ENCODE assay signal across 12 cellular contexts in genomic region chr14:49966304-49966809, GRCh38.
A peak's percentile ranks its signal among the peaks of the same experiment; 100 is the strongest.
DNase-seq lines count a peak whose midpoint lies in the region; TF ChIP-seq lines count a peak whose summit lies in the region.
"Had no signal": no experiment of that assay in that cellular context is flagged by ENCODE, and none has a peak within 500 bp of the region (broad histone marks: within the 10 kb centered on the region; RNA-seq: fewer than 3 reads in every experiment).

No MANE protein-coding gene starts in this region.

- H3K4me3 ChIP-seq in GM23248 (no peak overlapping the region), SJSA1 (no peak overlapping the region), hepatocyte (no peak overlapping the region), osteoblast (ENCODE audit: insufficient read depth, low read length) (no peak overlapping the region), spleen (no peak overlapping the region)

- no peak for TF ChIP-seq POLR2A in spleen (IDR thresholded peaks at IDR 0.05)

- H3K4me1 ChIP-seq in GM23248 (ENCODE audit: insufficient read depth) (peaks cover 35% of the 10 kb centered on the region), SJSA1 (replicated peaks) (peaks cover 37% of the 10 kb centered on the region), hepatocyte (ENCODE audit: insufficient read depth) (peaks cover 37% of the 10 kb centered on the region), osteoblast (ENCODE audit: insufficient read depth, low read length) (peaks cover 16% of the 10 kb centered on the region), spleen (peaks cover 9 to 52% (median 40%) of the 10 kb centered on the region in 6 donors)

- 28 to 29% methylated on average over 4 of the region's 4 CpGs for WGBS in GM23248 (ENCODE audit: low coverage in 1 of 2, low lambda C conversion rate in 2 of 2, missing lambda C conversion rate in 2 of 2), 2 experiments
- 30% methylated on average over 4 of the region's 4 CpGs for WGBS in hepatocyte (ENCODE audit: low lambda C conversion rate, missing lambda C conversion rate)
- 48 to 62% (median 59%) methylated on average over 4 of the region's 4 CpGs for WGBS in spleen, 5 donors

- in situ Hi-C loops in GM23248 (cut with MboI), result no loop called here

- no peak overlapping the region for H3K27ac ChIP-seq in GM23248
- H3K27ac ChIP-seq in SJSA1, result peak overlapping the region; percentile 31
- H3K27ac ChIP-seq in hepatocyte, result peak overlapping the region; percentile 89
- H3K27ac ChIP-seq in osteoblast (ENCODE audit: low read depth, low read length), result no peak overlapping the region
- peak overlapping the region in 3 of 8 donors; percentile 13 to 30 (median 18) for H3K27ac ChIP-seq in spleen

- H2AFZ ChIP-seq in GM23248 (peak overlapping the region; percentile 75), hepatocyte (peak overlapping the region; percentile 31), osteoblast (ENCODE audit: low read length) (peak overlapping the region; percentile 80)

- 0 out of 2 replicates have a peak overlapping the region, but pooled peaks have one; percentile 1 for H3K9ac ChIP-seq in GM23248

- H3F3A ChIP-seq in GM23248 (ENCODE audit: insufficient read depth), result peaks cover 7% of the 10 kb centered on the region; the same call in 1 of the 2 replicates

- intact Hi-C loops in spleen (cut with DNase I; ENCODE audit: low total_unique reads), result no loop called here

- H3K79me2 ChIP-seq in GM23248 (ENCODE audit: insufficient read depth), result no peaks in the 10 kb centered on the region
- no peaks in the 10 kb centered on the region for H3K79me2 ChIP-seq in hepatocyte
- H3K79me2 ChIP-seq in osteoblast (ENCODE audit: insufficient read depth, low read length), result no peaks in the 10 kb centered on the region

- no peaks in the 10 kb centered on the region for H3K9me2 ChIP-seq in GM23248 (ENCODE audit: insufficient read depth)
- no peaks in the 10 kb centered on the region for H3K9me2 ChIP-seq in hepatocyte (replicated peaks; ENCODE audit: insufficient read depth)

- DNase-seq in GM23248 (peak; percentile 57), SJSA1 (ENCODE audit: low read depth in 1 of 2, low spot score in 2 of 2) (no peak), hepatocyte (ENCODE audit: low spot score) (peak; percentile 76), osteoblast (ENCODE audit: insufficient read length, low spot score, missing footprints) (peak; percentile 11), NCI-H510A (lab: John Stamatoyannopoulos, UW) (no peak), spleen (no peak), NCI-H524 treated with DMSO at 0.1 percent for 48 hours (lab: John Stamatoyannopoulos, UW) (no peak)
- DNase-seq in activated naive CD4-positive, alpha-beta T cell treated with Interleukin-2 at 50 U/mL for 16 hours, result no peak
- DNase-seq: CD8-positive, alpha-beta T cell; left ventricle myocardium superior; NCI-H187; stimulated activated CD4-positive, alpha-beta T cell treated with anti-CD3 and anti-CD28 coated beads, Interleukin-2, amount 100 ng/mL, for 48 hours had no signal

- TF ChIP-seq CTCF in hepatocyte (IDR thresholded peaks at IDR 0.05; ENCODE audit: poor library complexity) (no peak), osteoblast (IDR thresholded peaks at IDR 0.05; ENCODE audit: extremely low read depth, low read depth, low read length) (no peak), spleen (IDR thresholded peaks at IDR 0.05 in 8 of 11, conservative IDR thresholded peaks at IDR 0.05 in 3 of 11) (no peak)

- H3K27me3 ChIP-seq in GM23248 (replicated peaks; ENCODE audit: insufficient read depth), result no peaks in the 10 kb centered on the region
- no peaks in the 10 kb centered on the region for H3K27me3 ChIP-seq in SJSA1 (replicated peaks)
- no peaks in the 10 kb centered on the region for H3K27me3 ChIP-seq in hepatocyte
- no peaks in the 10 kb centered on the region for H3K27me3 ChIP-seq in osteoblast (ENCODE audit: insufficient read depth, low read length)
- H3K27me3 ChIP-seq in spleen (replicated peaks in 1 of 7), result no peaks in the 10 kb centered on the region

- H3K36me3 ChIP-seq in GM23248 (ENCODE audit: low read depth) (no peaks in the 10 kb centered on the region), SJSA1 (no peaks in the 10 kb centered on the region), hepatocyte (replicated peaks; ENCODE audit: insufficient read depth, low read depth) (no peaks in the 10 kb centered on the region), osteoblast (ENCODE audit: insufficient read depth, low read length) (no peaks in the 10 kb centered on the region), spleen (no peaks in the 10 kb centered on the region)

- H3K4me2 ChIP-seq in GM23248 (ENCODE audit: unreplicated experiment) (peak overlapping the region; percentile 45), hepatocyte (peak overlapping the region; percentile 49), osteoblast (ENCODE audit: insufficient read depth, low read length) (no peak overlapping the region)

- no peaks in the 10 kb centered on the region for H3K9me3 ChIP-seq in GM23248 (ENCODE audit: low read depth)
- no peaks in the 10 kb centered on the region for H3K9me3 ChIP-seq in SJSA1 (replicated peaks)
- H3K9me3 ChIP-seq in hepatocyte (ENCODE audit: low read depth), result no peaks in the 10 kb centered on the region
- no peaks in the 10 kb centered on the region for H3K9me3 ChIP-seq in osteoblast (ENCODE audit: low read depth, low read length)
- no peaks in the 10 kb centered on the region for H3K9me3 ChIP-seq in spleen

- H4K20me1 ChIP-seq in GM23248 (ENCODE audit: insufficient read depth) (no peaks in the 10 kb centered on the region), hepatocyte (ENCODE audit: insufficient read depth, poor library complexity, severe bottlenecking) (no peaks in the 10 kb centered on the region), osteoblast (ENCODE audit: insufficient read depth, low read length) (no peaks in the 10 kb centered on the region)

Comparison
In these comparisons a context has a peak if more than half of its experiments do, and no peak if none do; other contexts are left out.
1. DNase-seq: peak in GM23248 (single experiment), hepatocyte (single experiment) and osteoblast (single experiment); none in SJSA1 (0 of 2), NCI-H510A (single experiment), activated naive CD4-positive, alpha-beta T cell treated with Interleukin-2 at 50 U/mL for 16 hours (single experiment), spleen (single experiment) and NCI-H524 treated with DMSO at 0.1 percent for 48 hours (single experiment).
2. H3K27ac ChIP-seq: peak in SJSA1 (single experiment) and hepatocyte (single experiment); none in GM23248 (single experiment) and osteoblast (single experiment).
3. Peak in every context shown above with its lines, with median percentiles within 50 percentile points of each other: H2AFZ ChIP-seq.